8 cellular contexts compared by ENCODE assay signal in the genomic region with DNA sequence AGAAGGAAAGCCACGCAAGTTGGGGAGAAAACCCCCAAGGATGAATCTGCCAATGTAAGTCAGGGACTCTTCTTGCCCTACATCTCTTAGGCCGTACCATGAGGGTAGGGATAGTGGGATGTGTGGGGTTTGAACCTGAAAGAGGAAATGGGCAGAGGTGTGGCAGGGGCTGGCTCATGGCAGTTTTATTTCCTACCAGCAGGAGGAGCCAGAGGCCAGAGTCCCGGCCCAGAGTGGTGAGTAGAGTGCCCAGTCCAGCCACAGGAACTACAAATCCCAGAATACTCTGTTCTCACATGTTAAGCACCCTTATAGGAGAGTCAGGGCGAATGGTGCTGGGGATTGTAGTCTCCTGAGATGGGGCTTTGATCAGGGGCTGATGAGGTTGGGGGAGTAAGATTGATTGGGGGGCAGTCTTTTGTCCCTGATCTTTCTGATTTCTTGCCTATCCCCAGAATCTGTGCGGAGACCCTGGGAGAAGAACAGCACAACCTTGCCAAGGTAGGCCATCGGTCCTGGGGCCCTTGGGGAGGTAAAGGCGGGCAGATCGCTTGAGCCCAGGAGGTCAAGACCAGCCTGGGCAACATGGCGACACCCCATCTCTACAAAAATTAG. TPM values are rescaled to one million over a fixed set of nuclear protein-coding genes. Genes with fewer than 3 reads are reported as not detected.
DNase-seq lines count a peak whose midpoint lies in the region; ATAC-seq and TF ChIP-seq lines count a peak whose summit lies in the region.

No MANE protein-coding gene starts in this region.

- intact Hi-C loops in left ventricle myocardium superior (cut with micrococcal nuclease): loop anchor here (5.0 kb wide), 1 partner anchor 119 kb away; no protein-coding TSS in a partner anchor

- H3K4me1 Mint-ChIP-seq in T-helper 2 cell treated with Interferon-gamma antibody and Interleukin-4, amounts not matched to agents 5 μg/mL and 100 μg/mL, for 36 hours (ENCODE audit: low read depth): peaks cover 13% of the 10 kb centered on the region

- no peaks in the 10 kb centered on the region for H3K27me3 Mint-ChIP-seq in T-helper 2 cell treated with Interferon-gamma antibody and Interleukin-4, amounts not matched to agents 5 μg/mL and 100 μg/mL, for 36 hours (ENCODE audit: low read depth)

- H3K36me3 Mint-ChIP-seq in T-helper 2 cell treated with Interferon-gamma antibody and Interleukin-4, amounts not matched to agents 5 μg/mL and 100 μg/mL, for 36 hours (ENCODE audit: low read depth): peaks cover 44% of the 10 kb centered on the region

- DNase-seq in GM12865 (ENCODE audit: low read depth): peak; percentile 90
- DNase-seq in NCI-H2029 treated with DMSO at 0.1 percent for 48 hours (lab: John Stamatoyannopoulos, UW): peak; percentile 88
- peak; percentile 72 for DNase-seq in T-helper 2 cell treated with Interferon-gamma antibody and Interleukin-4, amounts not matched to agents 5 μg/mL and 100 μg/mL, for 36 hours (ENCODE audit: low spot score)
- DNase-seq in left ventricle myocardium superior: peak; percentile 75
- peak; percentile 80 for DNase-seq in renal cortical epithelial cell (ENCODE audit: low read depth)

- no peaks in the 10 kb centered on the region for H3K9me3 Mint-ChIP-seq in T-helper 2 cell treated with Interferon-gamma antibody and Interleukin-4, amounts not matched to agents 5 μg/mL and 100 μg/mL, for 36 hours

- no peak overlapping the region for H3K4me3 ChIP-seq in GM12865 (ENCODE audit: low read depth, low read length)

- no peak overlapping the region for H3K27ac Mint-ChIP-seq in T-helper 2 cell treated with Interferon-gamma antibody and Interleukin-4, amounts not matched to agents 5 μg/mL and 100 μg/mL, for 36 hours

- peak; percentile 79 for TF ChIP-seq CTCF in GM12865 (IDR thresholded peaks at IDR 0.05; ENCODE audit: insufficient read depth, low read depth, low read length, missing control alignments)

- H3K27ac ChIP-seq in angular gyrus (ENCODE audit: low read depth, low read length): peak overlapping the region; percentile 18

- no peak overlapping the region for H3K4me3 Mint-ChIP-seq in T-helper 2 cell treated with Interferon-gamma antibody and Interleukin-4, amounts not matched to agents 5 μg/mL and 100 μg/mL, for 36 hours

- peak; percentile 66 for ATAC-seq in HG02870 (IDR thresholded peaks at IDR 0.05; ENCODE audit: unreplicated experiment)
- ATAC-seq in left ventricle myocardium superior: peak; percentile 94
- no peak for ATAC-seq in HG03095 (IDR thresholded peaks at IDR 0.05; ENCODE audit: unreplicated experiment)

RNA-seq across cellular contexts. Expression of a gene that starts 16.5 kb away (rescaled TPM):
- total RNA-seq in left ventricle myocardium superior (43.3 TPM), renal cortical epithelial cell (66.0 and 224 TPM in 2 replicates)

RNA-seq across cellular contexts. Expression of a gene that starts 25.5 kb away (rescaled TPM):
- 0.57 TPM for total RNA-seq in left ventricle myocardium superior
- 0.75 and 1.0 TPM in 2 replicates for total RNA-seq in renal cortical epithelial cell

RNA-seq across cellular contexts. Expression of a gene that starts 26.9 kb away (rescaled TPM):
- total RNA-seq in left ventricle myocardium superior: 29.8 TPM
- 5.8 and 20.0 TPM in 2 replicates for total RNA-seq in renal cortical epithelial cell

RNA-seq across cellular contexts. Expression of a gene that starts 56.0 kb away (rescaled TPM):
- 0.79 TPM for total RNA-seq in left ventricle myocardium superior
- total RNA-seq in renal cortical epithelial cell: 1.4 and 18.3 TPM in 2 replicates
